In genomic region chr15:33425149-33425548, GRCh38 we compare ENCODE assay signal across 22 cellular contexts.
DNase-seq lines count a peak whose midpoint lies in the region; ATAC-seq, FAIRE-seq and TF ChIP-seq lines count a peak whose summit lies in the region.
"Had no signal": no experiment of that assay in that cellular context is flagged by ENCODE, and none has a peak within 500 bp of the region (broad histone marks: within the 10 kb centered on the region; RNA-seq: fewer than 3 reads in every experiment).

No MANE protein-coding gene starts in this region.

- H2BK5ac ChIP-seq in IMR-90 (ENCODE audit: low read depth, low read length, poor library complexity, severe bottlenecking) = no peak overlapping the region

- no peak overlapping the region for H2AK5ac ChIP-seq in IMR-90 (ENCODE audit: low read depth, low read length)

- H3K4me1 ChIP-seq in IMR-90 (ENCODE audit: control insufficient read depth, insufficient read depth, low read length) (no peaks in the 10 kb centered on the region), left lung (no peaks in the 10 kb centered on the region), HepG2 (ENCODE audit: insufficient read depth, low read length) (no peaks in the 10 kb centered on the region), right lobe of liver (no peaks in the 10 kb centered on the region)
- H3K4me1 ChIP-seq: Caco-2, stomach had no signal

- H3K9me3 Mint-ChIP-seq in activated T-helper 17 cell treated with anti-CD3 and anti-CD28 coated beads, Interleukin-2, amount 50 U/mL, for 72 hours = no peaks in the 10 kb centered on the region
- H3K9me3 Mint-ChIP-seq in stimulated activated memory B cell treated with anti-CD40 and anti-IgM and Interleukin-4, amounts not matched to agents 10 μg/mL and 1 μg/mL and 100 μg/mL, for 72 hours = no peaks in the 10 kb centered on the region
- H3K9me3 Mint-ChIP-seq: activated CD4-positive, alpha-beta T cell treated with anti-CD3 and anti-CD28 coated beads, Interleukin-2, amount 10 ng/mL, durations not matched to agents 24 days and 14 days; activated naive CD8-positive, alpha-beta T cell treated with anti-CD3 and anti-CD28 coated beads, Interleukin-2, amount 10 ng/mL, durations not matched to agents 7 days and 5 days had no signal

- no peaks in the 10 kb centered on the region for H3K79me1 ChIP-seq in IMR-90 (ENCODE audit: low read depth in 1 of 2, low read length in 2 of 2)

- no peaks in the 10 kb centered on the region for H3K36me3 Mint-ChIP-seq in activated T-helper 17 cell treated with anti-CD3 and anti-CD28 coated beads, Interleukin-2, amount 50 U/mL, for 72 hours (ENCODE audit: low read depth)
- no peaks in the 10 kb centered on the region for H3K36me3 Mint-ChIP-seq in stimulated activated memory B cell treated with anti-CD40 and anti-IgM and Interleukin-4, amounts not matched to agents 10 μg/mL and 1 μg/mL and 100 μg/mL, for 72 hours
- H3K36me3 Mint-ChIP-seq: activated naive CD8-positive, alpha-beta T cell treated with anti-CD3 and anti-CD28 coated beads, Interleukin-2, amount 10 ng/mL, durations not matched to agents 7 days and 5 days; naive thymus-derived CD4-positive, alpha-beta T cell had no signal

- peaks cover 21% of the 10 kb centered on the region for H3K27me3 Mint-ChIP-seq in activated T-helper 17 cell treated with anti-CD3 and anti-CD28 coated beads, Interleukin-2, amount 50 U/mL, for 72 hours
- H3K27me3 Mint-ChIP-seq in stimulated activated memory B cell treated with anti-CD40 and anti-IgM and Interleukin-4, amounts not matched to agents 10 μg/mL and 1 μg/mL and 100 μg/mL, for 72 hours = no peaks in the 10 kb centered on the region
- H3K27me3 Mint-ChIP-seq: activated CD4-positive, alpha-beta T cell treated with anti-CD3 and anti-CD28 coated beads, Interleukin-2, amount 10 ng/mL, durations not matched to agents 24 days and 14 days had no signal

- no peaks in the 10 kb centered on the region for H4K20me1 ChIP-seq in IMR-90 (ENCODE audit: insufficient read depth, low read length)
- no peaks in the 10 kb centered on the region for H4K20me1 ChIP-seq in HepG2 (ENCODE audit: insufficient read depth, low read length)

- H3K56ac ChIP-seq in IMR-90 (ENCODE audit: extremely low read depth, insufficient read depth, low read length) = no peak overlapping the region

- intact Hi-C loops in IMR-90 (cut with micrococcal nuclease) = no loop called here
- intact Hi-C loops in left lung (cut with DNase I) = no loop called here
- intact Hi-C loops in HepG2 (cut with micrococcal nuclease; ENCODE audit: unreplicated experiment) = no loop called here
- intact Hi-C loops in right lobe of liver (cut with DNase I) = no loop called here

- H3K9ac ChIP-seq in IMR-90 (ENCODE audit: low read depth, low read length) (no peak overlapping the region), HepG2 (ENCODE audit: insufficient read depth, low read depth, low read length) (no peak overlapping the region)

- H3K27ac ChIP-seq in IMR-90 (ENCODE audit: insufficient read depth, low read length) (no peak overlapping the region), left lung (no peak overlapping the region), HepG2 (ENCODE audit: extremely low read length, insufficient read depth, low read length) (no peak overlapping the region), right lobe of liver (no peak overlapping the region)
- H3K27ac ChIP-seq: stomach had no signal

- no peak overlapping the region for H2BK120ac ChIP-seq in IMR-90 (ENCODE audit: low read depth, low read length)

- no peaks in the 10 kb centered on the region for H3K79me2 ChIP-seq in HepG2 (ENCODE audit: insufficient read depth, low read length)

- H3K4me2 ChIP-seq in IMR-90 (ENCODE audit: low read depth, low read length) = no peak overlapping the region
- no peak overlapping the region for H3K4me2 ChIP-seq in HepG2 (ENCODE audit: low read depth, low read length)

- H3K4me1 Mint-ChIP-seq in activated T-helper 17 cell treated with anti-CD3 and anti-CD28 coated beads, Interleukin-2, amount 50 U/mL, for 72 hours = no peaks in the 10 kb centered on the region
- H3K4me1 Mint-ChIP-seq in stimulated activated memory B cell treated with anti-CD40 and anti-IgM and Interleukin-4, amounts not matched to agents 10 μg/mL and 1 μg/mL and 100 μg/mL, for 72 hours = no peaks in the 10 kb centered on the region
- H3K4me1 Mint-ChIP-seq: activated CD4-positive, alpha-beta T cell treated with anti-CD3 and anti-CD28 coated beads, Interleukin-2, amount 10 ng/mL, durations not matched to agents 24 days and 14 days; activated naive CD8-positive, alpha-beta T cell treated with anti-CD3 and anti-CD28 coated beads, Interleukin-2, amount 10 ng/mL, durations not matched to agents 7 days and 5 days; naive thymus-derived CD4-positive, alpha-beta T cell had no signal

- H2BK20ac ChIP-seq in IMR-90 (ENCODE audit: low read depth, low read length) = no peak overlapping the region

- H3K9me3 ChIP-seq in IMR-90 (ENCODE audit: control insufficient read depth, insufficient read depth, low read length) = no peaks in the 10 kb centered on the region
- peaks cover 0 to 7% of the 10 kb centered on the region in 2 donors for H3K9me3 ChIP-seq in left lung
- no peaks in the 10 kb centered on the region for H3K9me3 ChIP-seq in HepG2 (ENCODE audit: low read length)
- no peaks in the 10 kb centered on the region for H3K9me3 ChIP-seq in right lobe of liver
- H3K9me3 ChIP-seq: Caco-2, stomach had no signal

- peaks cover 2% of the 10 kb centered on the region for H3K27me3 ChIP-seq in IMR-90 (ENCODE audit: control insufficient read depth, insufficient read depth, low read length)
- no peaks in the 10 kb centered on the region for H3K27me3 ChIP-seq in left lung
- no peaks in the 10 kb centered on the region; a peak in 1 of 5 replicates for H3K27me3 ChIP-seq in HepG2 (ENCODE audit: control insufficient read depth in 1 of 2, insufficient read depth in 2 of 2, low read length in 2 of 2)
- H3K27me3 ChIP-seq in right lobe of liver = no peaks in the 10 kb centered on the region
- H3K27me3 ChIP-seq: stomach had no signal

- H2AFZ ChIP-seq in IMR-90 (replicated peaks; ENCODE audit: low read length, poor library complexity) = no peak overlapping the region
- no peak overlapping the region for H2AFZ ChIP-seq in HepG2 (ENCODE audit: low read length)

- H3K36me3 ChIP-seq in IMR-90 (ENCODE audit: control insufficient read depth, insufficient read depth, low read length) = no peaks in the 10 kb centered on the region
- no peaks in the 10 kb centered on the region for H3K36me3 ChIP-seq in left lung
- H3K36me3 ChIP-seq in HepG2 (replicated peaks in 1 of 2; ENCODE audit: control insufficient read depth in 1 of 2, insufficient read depth in 2 of 2, low read length in 2 of 2) = no peaks in the 10 kb centered on the region
- no peaks in the 10 kb centered on the region for H3K36me3 ChIP-seq in right lobe of liver
- H3K36me3 ChIP-seq: stomach had no signal

- in situ Hi-C loops in IMR-90 (cut with MboI; ENCODE audit: low sequenced_read_pairs) (no loop called here), HepG2 (cut with HindIII; ENCODE audit: extremely low pct_ligation_motif_present, low pct_unique_long_range_greater_than_20kb) (no loop called here)

- no peak overlapping the region for H2AK9ac ChIP-seq in IMR-90 (replicated peaks; ENCODE audit: low read depth, low read length, poor library complexity)

- H3K4me3 ChIP-seq in IMR-90 (ENCODE audit: insufficient read depth, low read depth, low read length) (no peak overlapping the region), left lung (no peak overlapping the region), HepG2 (replicated peaks in 1 of 3; ENCODE audit: insufficient read depth in 1 of 3, low read depth in 2 of 3, low read length in 3 of 3) (no peak overlapping the region), right lobe of liver (no peak overlapping the region)
- H3K4me3 ChIP-seq: stomach had no signal

- TF ChIP-seq POLR2A in IMR-90 (IDR thresholded peaks at IDR 0.05; ENCODE audit: low read depth, low read length) = no peak
- TF ChIP-seq POLR2A in erythroblast (IDR thresholded peaks at IDR 0.05; ENCODE audit: low read length) = no peak
- TF ChIP-seq POLR2A in HepG2 (IDR thresholded peaks at IDR 0.05; ENCODE audit: insufficient read depth in 1 of 2, low read depth in 2 of 2, low read length in 2 of 2) = no peak
- no peak for TF ChIP-seq POLR2A in right lobe of liver (IDR thresholded peaks at IDR 0.05)

- no CpG with 5 or more reads among the region's 1 CpG for WGBS in IMR-90 (ENCODE audit: extremely low coverage in 2 of 2, insufficient read length in 1 of 2), 2 experiments
- WGBS in HepG2 (ENCODE audit: low lambda C conversion rate) = 0% methylated on average over 1 of the region's 1 CpG
- 29% methylated on average over 1 of the region's 1 CpG for WGBS in right lobe of liver (ENCODE audit: insufficient coverage, low coverage, low lambda C conversion rate, missing lambda C conversion rate)

- no peak for ATAC-seq in IMR-90 (ENCODE audit: low read depth)
- ATAC-seq in left lung = peak; percentile 71
- no peak for ATAC-seq in activated T-helper 17 cell treated with anti-CD3 and anti-CD28 coated beads, Interleukin-2, amount 50 U/mL, for 72 hours (replicated peaks)
- ATAC-seq in HepG2 = no peak
- no peak for ATAC-seq in right lobe of liver
- no peak for ATAC-seq in stimulated activated memory B cell treated with anti-CD40 and anti-IgM and Interleukin-4, amounts not matched to agents 10 μg/mL and 1 μg/mL and 100 μg/mL, for 72 hours
- ATAC-seq: left lobe of liver; naive thymus-derived CD4-positive, alpha-beta T cell had no signal

- no peak for TF ChIP-seq CTCF in IMR-90 (conservative IDR thresholded peaks at IDR 0.05; ENCODE audit: low read depth, low read length)
- TF ChIP-seq CTCF in left lung (IDR thresholded peaks at IDR 0.05) = no peak
- TF ChIP-seq CTCF in HepG2 (CRISPR knock-in tag; IDR thresholded peaks at IDR 0.05) = no peak
- TF ChIP-seq CTCF in right lobe of liver (IDR thresholded peaks at IDR 0.05) = no peak

- no peak overlapping the region for H3K4ac ChIP-seq in IMR-90 (ENCODE audit: low read depth, low read length)

- no peak overlapping the region for H3K18ac ChIP-seq in IMR-90 (ENCODE audit: low read depth, low read length)

- no peak for TF ChIP-seq EP300 in HepG2 (IDR thresholded peaks at IDR 0.05; ENCODE audit: low read depth in 2 of 2, low read length in 2 of 2)
- TF ChIP-seq EP300 in HepG2 (CRISPR knock-in tag; IDR thresholded peaks at IDR 0.05; ENCODE audit: borderline replicate concordance) = no peak

- peak; percentile 62 for DNase-seq in Ammon's horn (ENCODE audit: low spot score)
- peak; percentile 3 for DNase-seq in IMR-90
- peak; percentile 22 to 35 for DNase-seq in erythroblast (lab: John Stamatoyannopoulos, UW)
- peak in 1 of 2 donors; percentile 35 for DNase-seq in left lung
- DNase-seq in HepG2 (ENCODE audit: low spot score) = no peak
- no peak for DNase-seq in right lobe of liver
- DNase-seq: activated CD4-positive, alpha-beta T cell treated with anti-CD3 and anti-CD28 coated beads, Interleukin-2, amount 10 ng/mL, durations not matched to agents 24 days and 14 days; activated naive CD8-positive, alpha-beta T cell treated with anti-CD3 and anti-CD28 coated beads, Interleukin-2, amount 10 ng/mL, durations not matched to agents 7 days and 5 days; activated T-cell treated with anti-CD3 and anti-CD28 coated beads, Interleukin-2, amount 50 U/mL, for 1 hour; Caco-2; naive thymus-derived CD4-positive, alpha-beta T cell; NCI-H187; NCI-H510A; stimulated activated CD4-positive, alpha-beta T cell treated with anti-CD3 and anti-CD28 coated beads, Interleukin-15, amount 100 ng/mL, for 24 hours; stomach; T1000 had no signal

- FAIRE-seq in HepG2 (lab: Jason Lieb, UNC) = no peak
- FAIRE-seq: endometrium, GM19239 had no signal

- BruUV-seq in IMR-90 (replicated peaks; lab: Mats Ljungman, UMichigan) = no TSS peak
- no TSS peak for BruUV-seq in HepG2 (replicated peaks; lab: Mats Ljungman, UMichigan)

- H3K27ac Mint-ChIP-seq in activated T-helper 17 cell treated with anti-CD3 and anti-CD28 coated beads, Interleukin-2, amount 50 U/mL, for 72 hours = no peak overlapping the region
- H3K27ac Mint-ChIP-seq in stimulated activated memory B cell treated with anti-CD40 and anti-IgM and Interleukin-4, amounts not matched to agents 10 μg/mL and 1 μg/mL and 100 μg/mL, for 72 hours = no peak overlapping the region
- H3K27ac Mint-ChIP-seq: activated CD4-positive, alpha-beta T cell treated with anti-CD3 and anti-CD28 coated beads, Interleukin-2, amount 10 ng/mL, durations not matched to agents 24 days and 14 days; activated naive CD8-positive, alpha-beta T cell treated with anti-CD3 and anti-CD28 coated beads, Interleukin-2, amount 10 ng/mL, durations not matched to agents 7 days and 5 days; naive thymus-derived CD4-positive, alpha-beta T cell; progenitor cell of endocrine pancreas had no signal

- no peak overlapping the region for H4K91ac ChIP-seq in IMR-90 (ENCODE audit: insufficient read depth, low read depth, low read length)

- no peak overlapping the region for H4K8ac ChIP-seq in IMR-90 (ENCODE audit: low read depth in 2 of 2, low read length in 2 of 2)

- no peak overlapping the region for H4K5ac ChIP-seq in IMR-90 (ENCODE audit: low read depth, low read length)

- CTCF ChIA-PET in IMR-90 (lab: Yijun Ruan, JAX) (interaction anchor here (0.7 kb wide), 1 partner anchor 18 kb away, joined by 4 read pairs; no protein-coding TSS in a partner anchor), HepG2 (lab: Yijun Ruan, JAX; ENCODE audit: low intra/inter-chr PET ratio, low total read pairs) (no interaction called here)

- TF ChIP-seq RAD21 in IMR-90 (IDR thresholded peaks at IDR 0.05; ENCODE audit: low read length) = no peak
- no peak for TF ChIP-seq RAD21 in HepG2 (CRISPR knock-in tag; IDR thresholded peaks at IDR 0.05)

- no peak overlapping the region for H2BK15ac ChIP-seq in IMR-90 (ENCODE audit: low read depth, low read length)

- H3K9me1 ChIP-seq in IMR-90 (ENCODE audit: insufficient read depth, low read length) = no peaks in the 10 kb centered on the region

- dilution Hi-C loops in IMR-90 (cut with HindIII; ENCODE audit: low sequenced_read_pairs, unreplicated experiment) = no loop called here

- no peak overlapping the region for H3K14ac ChIP-seq in IMR-90 (replicated peaks; ENCODE audit: low read depth, low read length)

- H3K23ac ChIP-seq in IMR-90 (ENCODE audit: low read depth, low read length) = no peak overlapping the region

- H3K4me3 Mint-ChIP-seq in activated T-helper 17 cell treated with anti-CD3 and anti-CD28 coated beads, Interleukin-2, amount 50 U/mL, for 72 hours = no peak overlapping the region
- no peak overlapping the region for H3K4me3 Mint-ChIP-seq in stimulated activated memory B cell treated with anti-CD40 and anti-IgM and Interleukin-4, amounts not matched to agents 10 μg/mL and 1 μg/mL and 100 μg/mL, for 72 hours
- H3K4me3 Mint-ChIP-seq: activated CD4-positive, alpha-beta T cell treated with anti-CD3 and anti-CD28 coated beads, Interleukin-2, amount 10 ng/mL, durations not matched to agents 24 days and 14 days; activated naive CD8-positive, alpha-beta T cell treated with anti-CD3 and anti-CD28 coated beads, Interleukin-2, amount 10 ng/mL, durations not matched to agents 7 days and 5 days; naive thymus-derived CD4-positive, alpha-beta T cell had no signal

- POLR2A ChIA-PET in IMR-90 (lab: Charles Lee; ENCODE audit: unreplicated experiment) (no interaction called here), HepG2 (lab: Yijun Ruan, JAX) (no interaction called here)

Comparison
In these comparisons a context has a peak if more than half of its experiments do, and no peak if none do; other contexts are left out.
1. DNase-seq: peak in Ammon's horn (single experiment), IMR-90 (single experiment) and erythroblast (2 of 2); none in HepG2 (single experiment) and right lobe of liver (0 of 3).